ENCODE assay signal across 7 cellular contexts in genomic region chr2:237965844-237966243, GRCh38. TPM values are rescaled to one million over a fixed set of nuclear protein-coding genes. Genes with fewer than 3 reads are reported as not detected.
DNase-seq lines count a peak whose midpoint lies in the region; ATAC-seq and TF ChIP-seq lines count a peak whose summit lies in the region.
"Not testable (repeated sequence)": the region's sequence is repeated elsewhere in the genome, so short reads cannot be mapped to it uniquely, and the experiment has no call there.

No MANE protein-coding gene starts in this region.

- H3K9me3 ChIP-seq in iPS-18a (ENCODE audit: control insufficient read depth, low read depth, low read length) = not testable (repeated sequence)

- not testable (repeated sequence) for DNase-seq in GM12864 (ENCODE audit: low read depth); RWPE1 (ENCODE audit: low spot score); activated naive CD4-positive, alpha-beta T cell treated with anti-CD3 and anti-CD28 coated beads for 36 hours; dorsolateral prefrontal cortex
- DNase-seq in naive thymus-derived CD8-positive, alpha-beta T cell = peak in 1 of 10 donors; percentile 57

- H3K9ac ChIP-seq in iPS-18a (ENCODE audit: low read length) = peak overlapping the region; percentile 53

- not testable (repeated sequence) for H3K36me3 ChIP-seq in iPS-18a (ENCODE audit: control insufficient read depth, low read depth, low read length)

- not testable (repeated sequence) for H3K27me3 Mint-ChIP-seq in activated naive CD4-positive, alpha-beta T cell treated with anti-CD3 and anti-CD28 coated beads for 36 hours (ENCODE audit: low read depth); naive thymus-derived CD8-positive, alpha-beta T cell

- CTCF ChIA-PET in RWPE1 (lab: Yijun Ruan, JAX); activated naive CD4-positive, alpha-beta T cell treated with anti-CD3 and anti-CD28 coated beads for 36 hours (lab: Charles Lee): not testable (repeated sequence)

- intact Hi-C loops in activated naive CD4-positive, alpha-beta T cell treated with anti-CD3 and anti-CD28 coated beads for 36 hours (cut with micrococcal nuclease) = loop anchor here (1.0 to 5.0 kb wide), 4 partner anchors 191 to 322 kb away; partner anchors contain the start of genes ERFE and PER2
- intact Hi-C loops in dorsolateral prefrontal cortex (cut with DNase I) = loop anchor here (1.0 to 10.0 kb wide), 8 partner anchors 46 to 299 kb away; partner anchors contain the start of genes ILKAP (in 1 of the 2) and SCLY (in 1 of the 2)

- TF ChIP-seq CTCF in GM12864 (IDR thresholded peaks at IDR 0.05; ENCODE audit: low read depth, low read length, missing control alignments); RWPE1 (conservative IDR thresholded peaks at IDR 0.05; ENCODE audit: low read depth); dorsolateral prefrontal cortex (IDR thresholded peaks at IDR 0.05 in 54 of 56, conservative IDR thresholded peaks at IDR 0.05 in 2 of 56; ENCODE audit: low read depth in 1 of 56, partially characterized antibody in 56 of 56): not testable (repeated sequence)

- not testable (repeated sequence) for H3K27me3 ChIP-seq in dorsolateral prefrontal cortex; iPS-18a (ENCODE audit: control insufficient read depth, insufficient read depth, low read length)

- peak overlapping the region; percentile 84 for H3K27ac ChIP-seq in RWPE1
- H3K27ac ChIP-seq in dorsolateral prefrontal cortex = peak overlapping the region in 12 of 59 donors; percentile 7 to 88 (median 63)
- not testable (repeated sequence) for H3K27ac ChIP-seq in iPS-18a (ENCODE audit: low read length)
- H3K27ac ChIP-seq in skin epidermis = peak overlapping the region in 10 of 21 experiments; percentile 14 to 85 (median 66)

- peak overlapping the region; percentile 88; the same call in 1 of the 2 replicates for H3K4me3 ChIP-seq in GM12864 (ENCODE audit: low read depth, low read length)
- peak overlapping the region in 57 of 59 donors; percentile 59 to 100 (median 84) for H3K4me3 ChIP-seq in dorsolateral prefrontal cortex
- peak overlapping the region; percentile 80 for H3K4me3 ChIP-seq in iPS-18a (ENCODE audit: low read length)
- H3K4me3 ChIP-seq in skin epidermis = peak overlapping the region in 5 of 7 experiments; percentile 52 to 79 (median 71)

- H3K4me1 ChIP-seq in iPS-18a (ENCODE audit: control insufficient read depth, low read depth, low read length) = not testable (repeated sequence)

- ATAC-seq in naive thymus-derived CD8-positive, alpha-beta T cell = not testable (repeated sequence)

- H3K36me3 Mint-ChIP-seq in activated naive CD4-positive, alpha-beta T cell treated with anti-CD3 and anti-CD28 coated beads for 36 hours (ENCODE audit: low read depth); naive thymus-derived CD8-positive, alpha-beta T cell: not testable (repeated sequence)

- H3K4me3 Mint-ChIP-seq in activated naive CD4-positive, alpha-beta T cell treated with anti-CD3 and anti-CD28 coated beads for 36 hours = peak overlapping the region; percentile 73
- peak overlapping the region; percentile 79 to 92 (median 86) for H3K4me3 Mint-ChIP-seq in naive thymus-derived CD8-positive, alpha-beta T cell

- H3K9me3 Mint-ChIP-seq in activated naive CD4-positive, alpha-beta T cell treated with anti-CD3 and anti-CD28 coated beads for 36 hours = peaks cover 13% of the 10 kb centered on the region
- peaks cover 0 to 27% (median 9%) of the 10 kb centered on the region in 9 donors for H3K9me3 Mint-ChIP-seq in naive thymus-derived CD8-positive, alpha-beta T cell

- POLR2A ChIA-PET in RWPE1 (lab: Yijun Ruan, JAX; ENCODE audit: low non-redundant PET) = not testable (repeated sequence)
- POLR2A ChIA-PET in naive thymus-derived CD8-positive, alpha-beta T cell (lab: Charles Lee) = interaction anchor here (0.6 kb wide), 1 partner anchor 16 kb away, joined by 3 read pairs; no protein-coding TSS in a partner anchor

- H3K27ac Mint-ChIP-seq in activated naive CD4-positive, alpha-beta T cell treated with anti-CD3 and anti-CD28 coated beads for 36 hours = not testable (repeated sequence)
- peak overlapping the region in 9 of 10 donors; percentile 73 to 89 (median 81) for H3K27ac Mint-ChIP-seq in naive thymus-derived CD8-positive, alpha-beta T cell

- H3K4me1 Mint-ChIP-seq in activated naive CD4-positive, alpha-beta T cell treated with anti-CD3 and anti-CD28 coated beads for 36 hours (ENCODE audit: low read depth) = peaks cover 34% of the 10 kb centered on the region
- H3K4me1 Mint-ChIP-seq in naive thymus-derived CD8-positive, alpha-beta T cell = peaks cover 24 to 41% (median 34%) of the 10 kb centered on the region in 4 donors

RNA-seq across cellular contexts. Expression of gene UBE2F, which starts 1.0 kb away (rescaled TPM):
- total RNA-seq in activated naive CD4-positive, alpha-beta T cell treated with anti-CD3 and anti-CD28 coated beads for 36 hours = 10 to 100 TPM; 43.4 to 45.5 TPM
- total RNA-seq in dorsolateral prefrontal cortex = 10 to 100 TPM; 30.6 to 63.0 (median 47.0) TPM
- total RNA-seq in naive thymus-derived CD8-positive, alpha-beta T cell = 10 to 100 TPM; 33.9 to 35.2 TPM
- 10 to 100 TPM; 41.5 to 67.3 (median 67.0) TPM for polyA plus RNA-seq in naive thymus-derived CD8-positive, alpha-beta T cell
